1 cellular context compared by ENCODE assay signal in the genomic region with DNA sequence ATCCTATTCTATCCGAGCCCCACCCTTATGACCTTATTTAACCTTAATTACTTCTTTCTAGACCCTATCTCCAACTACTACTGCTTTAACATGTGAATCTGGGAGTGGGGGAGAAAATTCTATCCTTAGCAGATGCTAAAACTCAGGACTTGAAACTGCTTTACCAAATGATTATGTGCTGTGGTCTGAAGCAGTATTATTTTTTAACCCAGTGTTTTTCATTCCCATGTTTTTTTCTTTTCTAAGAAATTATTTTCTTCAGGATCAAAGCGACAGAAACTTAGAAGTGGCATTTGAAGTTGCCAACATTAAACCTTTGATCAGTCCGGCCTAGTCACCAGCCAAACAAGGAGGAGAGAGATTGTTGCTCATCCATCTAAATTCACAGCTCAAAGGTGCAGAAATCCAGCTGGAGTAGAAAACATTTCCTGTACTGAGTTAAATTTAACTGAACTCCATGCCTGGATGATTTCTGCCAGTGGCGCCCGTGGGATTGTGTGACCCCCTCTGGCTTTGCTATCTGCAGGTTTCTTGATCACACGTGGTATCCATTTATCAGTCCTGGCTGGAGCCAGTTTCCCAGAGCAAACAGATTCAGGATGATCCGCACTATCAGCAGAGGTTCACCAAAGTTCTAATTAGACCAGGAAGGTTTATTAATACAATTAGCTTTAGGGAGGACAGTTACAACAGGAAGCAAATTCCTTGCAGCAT.
TF ChIP-seq lines count a peak whose summit lies in the region.

No MANE protein-coding gene starts in this region.

TF ChIP-seq in GM23338, 12 proteins besides CTCF, POLR2A, EP300 and RAD21 (continued from another document):
- TF ChIP-seq, protein P1, sequence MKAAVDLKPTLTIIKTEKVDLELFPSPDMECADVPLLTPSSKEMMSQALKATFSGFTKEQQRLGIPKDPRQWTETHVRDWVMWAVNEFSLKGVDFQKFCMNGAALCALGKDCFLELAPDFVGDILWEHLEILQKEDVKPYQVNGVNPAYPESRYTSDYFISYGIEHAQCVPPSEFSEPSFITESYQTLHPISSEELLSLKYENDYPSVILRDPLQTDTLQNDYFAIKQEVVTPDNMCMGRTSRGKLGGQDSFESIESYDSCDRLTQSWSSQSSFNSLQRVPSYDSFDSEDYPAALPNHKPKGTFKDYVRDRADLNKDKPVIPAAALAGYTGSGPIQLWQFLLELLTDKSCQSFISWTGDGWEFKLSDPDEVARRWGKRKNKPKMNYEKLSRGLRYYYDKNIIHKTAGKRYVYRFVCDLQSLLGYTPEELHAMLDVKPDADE (IDR thresholded peaks at IDR 0.05), result no peak
- TF ChIP-seq ZNF331 (CRISPR knock-in tag; IDR thresholded peaks at IDR 0.05; ENCODE audit: low read depth), result no peak
